Comparison of ENCODE assay signal across 7 cellular contexts in the genomic region with DNA sequence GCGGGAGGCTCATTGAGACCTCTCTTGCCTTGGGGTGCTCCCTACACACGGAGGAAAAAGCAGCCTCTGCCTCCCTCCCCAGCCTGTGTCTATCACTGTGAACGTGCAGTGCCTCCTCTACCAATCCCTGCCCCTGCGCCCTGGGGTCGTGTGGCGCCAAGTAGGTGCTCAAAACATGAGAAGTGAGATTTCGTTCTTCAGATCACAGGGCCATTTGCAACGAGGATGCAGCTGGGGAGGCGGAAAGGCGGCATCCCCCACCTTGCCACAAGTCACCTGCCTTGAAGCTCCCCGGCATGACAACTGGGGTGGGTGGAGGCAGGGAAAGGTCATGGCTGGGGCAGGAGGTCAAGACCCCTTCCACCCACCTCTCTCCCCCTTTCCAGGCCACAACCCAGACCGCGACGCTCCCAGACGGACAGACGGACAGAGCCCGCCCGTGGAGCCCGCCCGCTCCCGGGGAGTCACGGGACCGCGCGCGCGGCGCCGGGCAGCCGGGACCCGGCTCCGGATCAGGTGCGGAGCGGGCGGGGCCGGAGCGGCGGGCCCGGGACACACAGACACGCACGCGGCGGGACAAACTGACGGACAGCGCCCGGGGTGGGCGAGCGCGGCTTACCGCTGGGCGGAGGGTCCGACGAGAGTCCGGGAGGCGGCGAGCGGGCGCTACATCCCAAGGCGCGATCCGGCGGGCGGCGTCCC. TPM values are rescaled to one million over a fixed set of nuclear protein-coding genes. Genes with fewer than 3 reads are reported as not detected.
DNase-seq lines count a peak whose midpoint lies in the region; ATAC-seq and TF ChIP-seq lines count a peak whose summit lies in the region.

No MANE protein-coding gene starts in this region.

- H3K4me3 ChIP-seq in HEK293 (ENCODE audit: low read depth, low read length) (peak overlapping the region; percentile 32), iPS-18a (ENCODE audit: low read length) (peak overlapping the region; percentile 29)

- no peaks in the 10 kb centered on the region for H3K9me3 Mint-ChIP-seq in activated CD8-positive, alpha-beta T cell treated with anti-CD3 and anti-CD28 coated beads, Interleukin-2, amount 10 ng/mL, durations not matched to agents 7 days and 5 days (ENCODE audit: insufficient read depth)

- no peak for TF ChIP-seq CTCF in HEK293 (tag by site-specific recombination; IDR thresholded peaks at IDR 0.05)

- peaks cover 2% of the 10 kb centered on the region for H3K36me3 Mint-ChIP-seq in activated CD8-positive, alpha-beta T cell treated with anti-CD3 and anti-CD28 coated beads, Interleukin-2, amount 10 ng/mL, durations not matched to agents 7 days and 5 days (ENCODE audit: low read depth)

- DNase-seq in activated CD8-positive, alpha-beta T cell treated with anti-CD3 and anti-CD28 coated beads, Interleukin-2, amount 10 ng/mL, durations not matched to agents 7 days and 5 days = peak; percentile 32
- DNase-seq in stimulated activated naive CD8-positive, alpha-beta T cell treated with anti-CD3 and anti-CD28 coated beads, Interleukin-15, Interleukin-2, amounts not matched to agents 100 U/mL and 50 U/mL, for 24 hours = peak; percentile 20
- DNase-seq in mesenteric fat pad (ENCODE audit: low spot score) = no peak
- DNase-seq in NCI-H2107 treated with DMSO at 0.1 percent for 48 hours (lab: John Stamatoyannopoulos, UW; ENCODE audit: unreplicated experiment) = no peak

- no peak overlapping the region for H3K9ac ChIP-seq in iPS-18a (ENCODE audit: low read length)

- peak overlapping the region; percentile 57 for H3K4me3 Mint-ChIP-seq in activated CD8-positive, alpha-beta T cell treated with anti-CD3 and anti-CD28 coated beads, Interleukin-2, amount 10 ng/mL, durations not matched to agents 7 days and 5 days

- H3K27ac Mint-ChIP-seq in activated CD8-positive, alpha-beta T cell treated with anti-CD3 and anti-CD28 coated beads, Interleukin-2, amount 10 ng/mL, durations not matched to agents 7 days and 5 days = no peak overlapping the region

- H3K4me1 Mint-ChIP-seq in activated CD8-positive, alpha-beta T cell treated with anti-CD3 and anti-CD28 coated beads, Interleukin-2, amount 10 ng/mL, durations not matched to agents 7 days and 5 days (ENCODE audit: low read depth) = peaks cover 11% of the 10 kb centered on the region

- peaks cover 62% of the 10 kb centered on the region for H3K27me3 ChIP-seq in iPS-18a (ENCODE audit: control insufficient read depth, insufficient read depth, low read length)

- POLR2A ChIA-PET in HEK293 (lab: Yijun Ruan, JAX) = no interaction called here
- POLR2A ChIA-PET in activated CD8-positive, alpha-beta T cell treated with anti-CD3 and anti-CD28 coated beads, Interleukin-2, amount 10 ng/mL, durations not matched to agents 7 days and 5 days (lab: Charles Lee) = interaction anchor here (0.9 kb wide), 1 partner anchor 8 kb away, joined by 3 read pairs; no protein-coding TSS in a partner anchor

- CTCF ChIA-PET in HEK293 (lab: Yijun Ruan, JAX) = interaction anchor here (0.7 kb wide), 1 partner anchor 264 kb away, joined by 3 read pairs; no protein-coding TSS in a partner anchor
- CTCF ChIA-PET in activated CD8-positive, alpha-beta T cell treated with anti-CD3 and anti-CD28 coated beads, Interleukin-2, amount 10 ng/mL, durations not matched to agents 7 days and 5 days (lab: Charles Lee) = no interaction called here

- H3K27ac ChIP-seq in HEK293 (ENCODE audit: extremely low read depth, low read depth, low read length) (no peak overlapping the region; the same call in 1 of the 2 replicates), iPS-18a (ENCODE audit: low read length) (no peak overlapping the region)

- H3K27me3 Mint-ChIP-seq in activated CD8-positive, alpha-beta T cell treated with anti-CD3 and anti-CD28 coated beads, Interleukin-2, amount 10 ng/mL, durations not matched to agents 7 days and 5 days (ENCODE audit: low read depth) = peaks cover 56% of the 10 kb centered on the region

- H3K36me3 ChIP-seq in HEK293 (ENCODE audit: control insufficient read depth in 2 of 2, insufficient read depth in 1 of 2, low read length in 2 of 2) (no peaks in the 10 kb centered on the region), iPS-18a (ENCODE audit: control insufficient read depth, low read depth, low read length) (no peaks in the 10 kb centered on the region)

- H3K4me1 ChIP-seq in HEK293 (ENCODE audit: control insufficient read depth, insufficient read depth, low read length) (no peaks in the 10 kb centered on the region), iPS-18a (ENCODE audit: control insufficient read depth, low read depth, low read length) (no peaks in the 10 kb centered on the region)

- peak; percentile 40 for ATAC-seq in activated CD8-positive, alpha-beta T cell treated with anti-CD3 and anti-CD28 coated beads, Interleukin-2, amount 10 ng/mL, durations not matched to agents 7 days and 5 days
- ATAC-seq in stimulated activated naive CD8-positive, alpha-beta T cell treated with anti-CD3 and anti-CD28 coated beads, Interleukin-15, Interleukin-2, amounts not matched to agents 100 U/mL and 50 U/mL, for 24 hours = peak; percentile 21
- ATAC-seq in HG02973 (IDR thresholded peaks at IDR 0.05; ENCODE audit: unreplicated experiment) = no peak

- H3K9me3 ChIP-seq in HEK293 (ENCODE audit: control insufficient read depth, insufficient read depth, low read depth, low read length) (no peaks in the 10 kb centered on the region), iPS-18a (ENCODE audit: control insufficient read depth, low read depth, low read length) (no peaks in the 10 kb centered on the region)

TF ChIP-seq in HEK293, 187 proteins besides CTCF, POLR2A, EP300 and RAD21 (continues in another document):
- no peak for TF ChIP-seq ZNF350 (tag by site-specific recombination; IDR thresholded peaks at IDR 0.05)
- TF ChIP-seq ZNF776 (tag by site-specific recombination; IDR thresholded peaks at IDR 0.05; ENCODE audit: borderline replicate concordance) = no peak
- no peak for TF ChIP-seq PRDM1 (tag by site-specific recombination; IDR thresholded peaks at IDR 0.05)
- no peak for TF ChIP-seq ZNF416 (tag by site-specific recombination; IDR thresholded peaks at IDR 0.05)
- no peak for TF ChIP-seq ZNF214 (tag by site-specific recombination; IDR thresholded peaks at IDR 0.05; ENCODE audit: borderline replicate concordance)
- no peak for TF ChIP-seq HOXD13 (CRISPR knock-in tag; IDR thresholded peaks at IDR 0.05; ENCODE audit: borderline replicate concordance)
- TF ChIP-seq, protein P1, sequence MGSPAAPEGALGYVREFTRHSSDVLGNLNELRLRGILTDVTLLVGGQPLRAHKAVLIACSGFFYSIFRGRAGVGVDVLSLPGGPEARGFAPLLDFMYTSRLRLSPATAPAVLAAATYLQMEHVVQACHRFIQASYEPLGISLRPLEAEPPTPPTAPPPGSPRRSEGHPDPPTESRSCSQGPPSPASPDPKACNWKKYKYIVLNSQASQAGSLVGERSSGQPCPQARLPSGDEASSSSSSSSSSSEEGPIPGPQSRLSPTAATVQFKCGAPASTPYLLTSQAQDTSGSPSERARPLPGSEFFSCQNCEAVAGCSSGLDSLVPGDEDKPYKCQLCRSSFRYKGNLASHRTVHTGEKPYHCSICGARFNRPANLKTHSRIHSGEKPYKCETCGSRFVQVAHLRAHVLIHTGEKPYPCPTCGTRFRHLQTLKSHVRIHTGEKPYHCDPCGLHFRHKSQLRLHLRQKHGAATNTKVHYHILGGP (tag by site-specific recombination; IDR thresholded peaks at IDR 0.05) = no peak
- no peak for TF ChIP-seq ZNF174 (tag by site-specific recombination; IDR thresholded peaks at IDR 0.05)
- peak; percentile 44; the same call in 1 of the 2 replicates for TF ChIP-seq WT1 (tag by site-specific recombination; IDR thresholded peaks at IDR 0.05)
- TF ChIP-seq, protein P2, sequence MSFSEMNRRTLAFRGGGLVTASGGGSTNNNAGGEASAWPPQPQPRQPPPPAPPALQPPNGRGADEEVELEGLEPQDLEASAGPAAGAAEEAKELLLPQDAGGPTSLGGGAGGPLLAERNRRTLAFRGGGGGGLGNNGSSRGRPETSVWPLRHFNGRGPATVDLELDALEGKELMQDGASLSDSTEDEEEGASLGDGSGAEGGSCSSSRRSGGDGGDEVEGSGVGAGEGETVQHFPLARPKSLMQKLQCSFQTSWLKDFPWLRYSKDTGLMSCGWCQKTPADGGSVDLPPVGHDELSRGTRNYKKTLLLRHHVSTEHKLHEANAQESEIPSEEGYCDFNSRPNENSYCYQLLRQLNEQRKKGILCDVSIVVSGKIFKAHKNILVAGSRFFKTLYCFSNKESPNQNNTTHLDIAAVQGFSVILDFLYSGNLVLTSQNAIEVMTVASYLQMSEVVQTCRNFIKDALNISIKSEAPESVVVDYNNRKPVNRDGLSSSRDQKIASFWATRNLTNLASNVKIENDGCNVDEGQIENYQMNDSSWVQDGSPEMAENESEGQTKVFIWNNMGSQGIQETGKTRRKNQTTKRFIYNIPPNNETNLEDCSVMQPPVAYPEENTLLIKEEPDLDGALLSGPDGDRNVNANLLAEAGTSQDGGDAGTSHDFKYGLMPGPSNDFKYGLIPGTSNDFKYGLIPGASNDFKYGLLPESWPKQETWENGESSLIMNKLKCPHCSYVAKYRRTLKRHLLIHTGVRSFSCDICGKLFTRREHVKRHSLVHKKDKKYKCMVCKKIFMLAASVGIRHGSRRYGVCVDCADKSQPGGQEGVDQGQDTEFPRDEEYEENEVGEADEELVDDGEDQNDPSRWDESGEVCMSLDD (tag by site-specific recombination; IDR thresholded peaks at IDR 0.05) = peak; percentile 52; the same call in 1 of the 2 replicates
- TF ChIP-seq BCL11A (tag by site-specific recombination; IDR thresholded peaks at IDR 0.05; ENCODE audit: low read depth) = peak; percentile 72; the same call in 1 of the 2 replicates
- no peak for TF ChIP-seq ZNF341 (tag by site-specific recombination; IDR thresholded peaks at IDR 0.05; ENCODE audit: low read depth)

RNA-seq across cellular contexts. Expression of a gene that starts 0.5 kb away (rescaled TPM):
- not detected for total RNA-seq in activated CD8-positive, alpha-beta T cell treated with anti-CD3 and anti-CD28 coated beads, Interleukin-2, amount 10 ng/mL, durations not matched to agents 7 days and 5 days
- not detected for total RNA-seq in mesenteric fat pad

RNA-seq across cellular contexts. Expression of a gene that starts 13.4 kb away (rescaled TPM):
- total RNA-seq in activated CD8-positive, alpha-beta T cell treated with anti-CD3 and anti-CD28 coated beads, Interleukin-2, amount 10 ng/mL, durations not matched to agents 7 days and 5 days = 1 to 10 TPM in 1 of 2 experiments, under 1 TPM in 1; 0.99 to 1.0 TPM
- total RNA-seq in mesenteric fat pad = 19.0 TPM

RNA-seq across cellular contexts. Expression of a gene that starts 51.6 kb away (rescaled TPM):
- total RNA-seq in activated CD8-positive, alpha-beta T cell treated with anti-CD3 and anti-CD28 coated beads, Interleukin-2, amount 10 ng/mL, durations not matched to agents 7 days and 5 days = 100 to 1,000 TPM; 443 to 445 TPM
- 280 TPM for total RNA-seq in mesenteric fat pad

Comparison
In these comparisons a context has a peak if more than half of its experiments do, and no peak if none do; other contexts are left out.
1. DNase-seq: peak in activated CD8-positive, alpha-beta T cell treated with anti-CD3 and anti-CD28 coated beads, Interleukin-2, amount 10 ng/mL, durations not matched to agents 7 days and 5 days (single experiment) and stimulated activated naive CD8-positive, alpha-beta T cell treated with anti-CD3 and anti-CD28 coated beads, Interleukin-15, Interleukin-2, amounts not matched to agents 100 U/mL and 50 U/mL, for 24 hours (single experiment); none in mesenteric fat pad (single experiment) and NCI-H2107 treated with DMSO at 0.1 percent for 48 hours (single experiment).